In genomic region chr13:112807653-112808376, GRCh38 we compare ENCODE assay signal across 16 cellular contexts.
DNase-seq lines count a peak whose midpoint lies in the region; ATAC-seq and TF ChIP-seq lines count a peak whose summit lies in the region.
"Had no signal": no experiment of that assay in that cellular context is flagged by ENCODE, and none has a peak within 500 bp of the region (broad histone marks: within the 10 kb centered on the region; RNA-seq: fewer than 3 reads in every experiment).

No MANE protein-coding gene starts in this region.

- ATAC-seq in Right ventricle myocardium inferior (peak; percentile 13), lower lobe of right lung (peak; percentile 31 to 61), HG02870 (IDR thresholded peaks at IDR 0.05; ENCODE audit: unreplicated experiment) (no peak)

- H3K4me1 ChIP-seq in lower lobe of right lung = no peaks in the 10 kb centered on the region

- H3K27ac ChIP-seq in angular gyrus (ENCODE audit: low read depth, low read length) = peak overlapping the region; percentile 19
- H3K27ac ChIP-seq in lower lobe of right lung = no peak overlapping the region
- peak overlapping the region; percentile 88 for H3K27ac ChIP-seq in temporal lobe (ENCODE audit: low read depth, low read length)

- H3K36me3 ChIP-seq in lower lobe of right lung = peaks cover 55% of the 10 kb centered on the region

- TF ChIP-seq CTCF in lower lobe of right lung (IDR thresholded peaks at IDR 0.05) = no peak

- intact Hi-C loops in Right ventricle myocardium inferior (cut with DNase I) (no loop called here), cardiac septum (cut with DNase I) (no loop called here), lower lobe of right lung (cut with DNase I) (no loop called here)

- no peaks in the 10 kb centered on the region for H3K9me3 ChIP-seq in lower lobe of right lung

- no peak overlapping the region for H3K4me3 ChIP-seq in lower lobe of right lung

- DNase-seq in Right ventricle myocardium inferior (ENCODE audit: missing footprints) (no peak), cardiac septum (ENCODE audit: low spot score) (no peak), lower lobe of right lung (peak; percentile 41), COLO829 (ENCODE audit: low spot score) (no peak)
- no peak for DNase-seq in activated naive CD4-positive, alpha-beta T cell (lab: John Stamatoyannopoulos, UW)
- DNase-seq: 8988T; CD4-positive, alpha-beta memory T cell; DMS79; HCEC 1CT; NCI-H1092; NCI-H146; NCI-H2081; SIG-M5 had no signal

- no peaks in the 10 kb centered on the region for H3K27me3 ChIP-seq in lower lobe of right lung (ENCODE audit: low read depth)
